In genomic region chr5:157269763-157270272, GRCh38 we compare ENCODE assay signal across 1 cellular context.
TF ChIP-seq lines count a peak whose summit lies in the region.

No MANE protein-coding gene starts in this region.

TF ChIP-seq in HEK293, 187 proteins besides CTCF, POLR2A, EP300 and RAD21 (continued from another document):
- no peak for TF ChIP-seq ZNF398 (tag by site-specific recombination; IDR thresholded peaks at IDR 0.05)
- no peak for TF ChIP-seq ZNF26 (tag by site-specific recombination; IDR thresholded peaks at IDR 0.05)
- no peak for TF ChIP-seq ZNF266 (tag by site-specific recombination; IDR thresholded peaks at IDR 0.05; ENCODE audit: low read depth)
- no peak for TF ChIP-seq ZNF184 (tag by site-specific recombination; IDR thresholded peaks at IDR 0.05)
- no peak for TF ChIP-seq PRDM6 (tag by site-specific recombination; IDR thresholded peaks at IDR 0.05)
- no peak for TF ChIP-seq ZNF645 (tag by site-specific recombination; IDR thresholded peaks at IDR 0.05)
- TF ChIP-seq TRIM28 (IDR thresholded peaks at IDR 0.05; ENCODE audit: borderline replicate concordance, low read length), result no peak
- no peak for TF ChIP-seq ZNF530 (tag by site-specific recombination; IDR thresholded peaks at IDR 0.05; ENCODE audit: low read depth)
- TF ChIP-seq ZNF660 (tag by site-specific recombination; IDR thresholded peaks at IDR 0.05), result 0 out of 2 replicates have a peak, but pooled peaks have one; percentile 54
- no peak for TF ChIP-seq ZNF10 (tag by site-specific recombination; IDR thresholded peaks at IDR 0.05)
TF ChIP-seq in HEK293: peak in this region for 4.
